In the genomic region with DNA sequence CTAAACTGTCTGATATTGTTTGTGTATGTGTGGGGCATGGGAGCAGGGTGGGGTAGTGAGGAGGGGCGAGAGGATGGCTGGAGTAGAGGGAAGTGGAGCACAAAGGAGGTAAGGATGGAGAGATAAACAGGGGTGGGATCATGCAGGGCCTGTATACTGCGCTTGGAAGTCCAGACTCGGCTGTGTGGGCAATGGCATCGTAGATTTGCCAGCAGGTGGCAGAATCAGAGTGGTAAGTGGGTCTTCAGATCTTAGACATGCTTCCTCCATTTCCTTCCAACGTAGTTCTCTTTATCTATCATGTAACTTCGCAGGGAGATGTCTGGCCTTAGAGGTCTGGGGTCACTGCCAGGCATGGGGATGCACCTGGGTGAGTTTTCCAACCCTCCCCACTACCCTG, we compare ENCODE assay signal across 9 cellular contexts.
DNase-seq lines count a peak whose midpoint lies in the region; ATAC-seq, FAIRE-seq and TF ChIP-seq lines count a peak whose summit lies in the region.
"Had no signal": no experiment of that assay in that cellular context is flagged by ENCODE, and none has a peak within 500 bp of the region (broad histone marks: within the 10 kb centered on the region; RNA-seq: fewer than 3 reads in every experiment).

No MANE protein-coding gene starts in this region.

- peak; percentile 42 for DNase-seq in activated CD4-positive, alpha-beta T cell treated with anti-CD3 and anti-CD28 coated beads for 36 hours
- DNase-seq in activated CD4-positive, alpha-beta T cell treated with anti-CD3 and anti-CD28 coated beads, Interleukin-2, amount 10 ng/mL, durations not matched to agents 7 days and 5 days, result no peak
- DNase-seq in NCI-H1694 (lab: John Stamatoyannopoulos, UW) (peak; percentile 2), K562 (ENCODE audit: extremely low read depth in 1 of 4, low spot score in 3 of 4) (peak in 1 of 4 experiments; percentile 36), medulla oblongata (ENCODE audit: extremely low spot score) (peak; percentile 71), coronary artery (ENCODE audit: low spot score) (no peak)

- in situ Hi-C loops in K562 (cut with MboI), result no loop called here

- H3K36me3 ChIP-seq in K562 (ENCODE audit: control insufficient read depth, insufficient read depth, low read length), result no peaks in the 10 kb centered on the region

- no peaks in the 10 kb centered on the region for H4K20me1 ChIP-seq in K562 (replicated peaks; ENCODE audit: control insufficient read depth, insufficient read depth, low read length)

- H2AFZ ChIP-seq in K562 (ENCODE audit: low read depth, low read length), result no peak overlapping the region

- H3K9me3 ChIP-seq in K562 (replicated peaks; ENCODE audit: control insufficient read depth, insufficient read depth, low read depth, low read length), result no peaks in the 10 kb centered on the region

- H3K36me3 Mint-ChIP-seq in activated CD4-positive, alpha-beta T cell treated with anti-CD3 and anti-CD28 coated beads for 36 hours (ENCODE audit: low read depth), result no peaks in the 10 kb centered on the region
- no peaks in the 10 kb centered on the region for H3K36me3 Mint-ChIP-seq in activated CD4-positive, alpha-beta T cell treated with anti-CD3 and anti-CD28 coated beads, Interleukin-2, amount 10 ng/mL, durations not matched to agents 7 days and 5 days (ENCODE audit: low read depth)

- no peak overlapping the region for H3K4me2 ChIP-seq in K562 (ENCODE audit: insufficient read depth, low read length)

- H3K27ac Mint-ChIP-seq in activated CD4-positive, alpha-beta T cell treated with anti-CD3 and anti-CD28 coated beads for 36 hours, result no peak overlapping the region
- H3K27ac Mint-ChIP-seq in activated CD4-positive, alpha-beta T cell treated with anti-CD3 and anti-CD28 coated beads, Interleukin-2, amount 10 ng/mL, durations not matched to agents 7 days and 5 days, result no peak overlapping the region

- no peak for ATAC-seq in activated CD4-positive, alpha-beta T cell treated with anti-CD3 and anti-CD28 coated beads for 36 hours
- peak; percentile 63; the same call in 2 of the 3 replicates for ATAC-seq in K562
- no peak for ATAC-seq in GM18520 (IDR thresholded peaks at IDR 0.05; ENCODE audit: unreplicated experiment)
- no peak for ATAC-seq in GM18498 (IDR thresholded peaks at IDR 0.05; ENCODE audit: unreplicated experiment)

- 5% methylated on average over 6 of the region's 6 CpGs for WGBS in K562 (ENCODE audit: insufficient coverage, low coverage, missing lambda C conversion rate)

- BruUV-seq in K562 (replicated peaks; lab: Mats Ljungman, UMichigan), result no TSS peak

- H3K27me3 ChIP-seq in K562 (ENCODE audit: control insufficient read depth in 2 of 2, insufficient read depth in 2 of 2, low read length in 2 of 2), result peaks cover 0 to 10% of the 10 kb centered on the region in 2 experiments; a peak in 2 of 5 replicates

- peak; percentile 45 to 54 for TF ChIP-seq RAD21 in K562 (CRISPR knock-in tag; conservative IDR thresholded peaks at IDR 0.05 in 1 of 2, IDR thresholded peaks at IDR 0.05 in 1 of 2)

- POLR2A ChIA-PET in activated CD4-positive, alpha-beta T cell treated with anti-CD3 and anti-CD28 coated beads for 36 hours (lab: Charles Lee), result no interaction called here
- POLR2A ChIA-PET in activated CD4-positive, alpha-beta T cell treated with anti-CD3 and anti-CD28 coated beads, Interleukin-2, amount 10 ng/mL, durations not matched to agents 7 days and 5 days (lab: Charles Lee), result no interaction called here
- POLR2A ChIA-PET in K562 (lab: Yijun Ruan, JAX), result no interaction called here

- no peak overlapping the region for H3K9ac ChIP-seq in K562 (ENCODE audit: insufficient read depth in 1 of 2, low read depth in 2 of 2, low read length in 2 of 2)

- CTCF ChIA-PET in activated CD4-positive, alpha-beta T cell treated with anti-CD3 and anti-CD28 coated beads for 36 hours (lab: Charles Lee), result no interaction called here
- CTCF ChIA-PET in activated CD4-positive, alpha-beta T cell treated with anti-CD3 and anti-CD28 coated beads, Interleukin-2, amount 10 ng/mL, durations not matched to agents 7 days and 5 days (lab: Charles Lee), result no interaction called here
- CTCF ChIA-PET in K562 (lab: Yijun Ruan, JAX; ENCODE audit: low intra/inter-chr PET ratio), result no interaction called here

- H3K79me2 ChIP-seq in K562 (ENCODE audit: control insufficient read depth, insufficient read depth, low read length), result no peaks in the 10 kb centered on the region

- intact Hi-C loops in activated CD4-positive, alpha-beta T cell treated with anti-CD3 and anti-CD28 coated beads for 36 hours (cut with DNase I, micrococcal nuclease), result loop anchor here in 1 of 2 experiments (1.0 to 10.0 kb wide), 3 partner anchors 57 to 580 kb away; no protein-coding TSS in a partner anchor
- intact Hi-C loops in K562 (cut with micrococcal nuclease), result no loop called here

- FAIRE-seq in K562 (lab: Jason Lieb, UNC), result no peak
- FAIRE-seq: TTC549 had no signal

- H3K9me1 ChIP-seq in K562 (ENCODE audit: control insufficient read depth, insufficient read depth, low read length), result no peaks in the 10 kb centered on the region

- no peaks in the 10 kb centered on the region for H3K4me1 Mint-ChIP-seq in activated CD4-positive, alpha-beta T cell treated with anti-CD3 and anti-CD28 coated beads for 36 hours
- no peaks in the 10 kb centered on the region for H3K4me1 Mint-ChIP-seq in activated CD4-positive, alpha-beta T cell treated with anti-CD3 and anti-CD28 coated beads, Interleukin-2, amount 10 ng/mL, durations not matched to agents 7 days and 5 days

- H3K27ac ChIP-seq in K562 (ENCODE audit: extremely low read depth, low read depth, low read length) (no peak overlapping the region), coronary artery (no peak overlapping the region)

- no peak overlapping the region for H3K4me3 Mint-ChIP-seq in activated CD4-positive, alpha-beta T cell treated with anti-CD3 and anti-CD28 coated beads for 36 hours
- no peak overlapping the region for H3K4me3 Mint-ChIP-seq in activated CD4-positive, alpha-beta T cell treated with anti-CD3 and anti-CD28 coated beads, Interleukin-2, amount 10 ng/mL, durations not matched to agents 7 days and 5 days

- peaks cover 4% of the 10 kb centered on the region for H3K27me3 Mint-ChIP-seq in activated CD4-positive, alpha-beta T cell treated with anti-CD3 and anti-CD28 coated beads for 36 hours
- no peaks in the 10 kb centered on the region for H3K27me3 Mint-ChIP-seq in activated CD4-positive, alpha-beta T cell treated with anti-CD3 and anti-CD28 coated beads, Interleukin-2, amount 10 ng/mL, durations not matched to agents 7 days and 5 days

- H3K4me3 ChIP-seq in K562 (no peak overlapping the region), coronary artery (no peak overlapping the region)

- H3K9me3 Mint-ChIP-seq in activated CD4-positive, alpha-beta T cell treated with anti-CD3 and anti-CD28 coated beads for 36 hours (ENCODE audit: low read depth), result peaks cover 5% of the 10 kb centered on the region
- H3K9me3 Mint-ChIP-seq in activated CD4-positive, alpha-beta T cell treated with anti-CD3 and anti-CD28 coated beads, Interleukin-2, amount 10 ng/mL, durations not matched to agents 7 days and 5 days, result no peaks in the 10 kb centered on the region

- TF ChIP-seq EP300 in K562 (IDR thresholded peaks at IDR 0.05; ENCODE audit: low read length), result no peak

- TF ChIP-seq CTCF in K562 (IDR thresholded peaks at IDR 0.05 in 2 of 3, conservative IDR thresholded peaks at IDR 0.05 in 1 of 3; ENCODE audit: insufficient read depth in 2 of 3, low read depth in 1 of 3, low read length in 3 of 3) (peak; percentile 29 to 54 (median 31); a peak in 3 of 6 replicates), coronary artery (IDR thresholded peaks at IDR 0.05) (no peak)

- H3K4me1 ChIP-seq in K562 (replicated peaks in 1 of 2; ENCODE audit: control insufficient read depth in 2 of 2, insufficient read depth in 2 of 2, low read length in 2 of 2), result no peaks in the 10 kb centered on the region

- no peak for TF ChIP-seq POLR2A in K562 (conservative IDR thresholded peaks at IDR 0.05)

TF ChIP-seq in K562, 482 proteins besides CTCF, POLR2A, EP300 and RAD21:
- TF ChIP-seq SMC3 (conservative IDR thresholded peaks at IDR 0.05; ENCODE audit: insufficient read depth, low read depth, low read length) (peak; percentile 33; the same call in 1 of the 2 replicates), MCM2 (IDR thresholded peaks at IDR 0.05; ENCODE audit: low read depth) (no peak), ZNF449 (CRISPR knock-in tag; IDR thresholded peaks at IDR 0.05) (0 out of 2 replicates have a peak, but pooled peaks have one; percentile 20)
TF ChIP-seq in K562: peak in this region for 2.

Comparison
In these comparisons a context has a peak if more than half of its experiments do, and no peak if none do; other contexts are left out.
1. DNase-seq: peak in activated CD4-positive, alpha-beta T cell treated with anti-CD3 and anti-CD28 coated beads for 36 hours (single experiment), NCI-H1694 (single experiment) and medulla oblongata (single experiment); none in activated CD4-positive, alpha-beta T cell treated with anti-CD3 and anti-CD28 coated beads, Interleukin-2, amount 10 ng/mL, durations not matched to agents 7 days and 5 days (single experiment) and coronary artery (single experiment).